Comparison of ENCODE assay signal across 1 cellular context in the genomic region with DNA sequence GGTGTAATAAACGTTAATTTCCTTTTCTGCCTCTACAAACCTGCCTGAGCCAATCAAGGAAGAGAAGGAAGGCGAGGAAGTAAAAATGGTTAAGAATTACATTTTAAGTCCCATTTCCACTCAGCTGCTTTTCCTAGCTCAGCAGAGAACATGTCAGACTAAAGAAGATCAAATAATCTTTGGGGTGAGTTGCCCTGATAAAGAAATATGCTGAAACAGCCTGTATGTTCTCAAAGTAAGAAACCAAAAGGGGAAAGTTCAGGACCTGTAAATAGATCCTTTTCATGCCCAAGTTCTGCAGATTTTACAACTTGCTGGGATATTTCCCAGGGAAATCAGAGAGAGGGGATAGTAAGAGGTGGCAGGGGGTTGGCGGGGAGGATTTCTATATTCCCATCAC.
TF ChIP-seq lines count a peak whose summit lies in the region.

No MANE protein-coding gene starts in this region.

TF ChIP-seq in H1, 55 proteins besides CTCF, POLR2A, EP300 and RAD21:
- no peak for TF ChIP-seq SIX5 (IDR thresholded peaks at IDR 0.05; ENCODE audit: low read depth, low read length)
- no peak for TF ChIP-seq HDAC2 (IDR thresholded peaks at IDR 0.05; ENCODE audit: borderline replicate concordance in 1 of 2, low read depth in 2 of 2, low read length in 2 of 2)
- TF ChIP-seq, protein P1, sequence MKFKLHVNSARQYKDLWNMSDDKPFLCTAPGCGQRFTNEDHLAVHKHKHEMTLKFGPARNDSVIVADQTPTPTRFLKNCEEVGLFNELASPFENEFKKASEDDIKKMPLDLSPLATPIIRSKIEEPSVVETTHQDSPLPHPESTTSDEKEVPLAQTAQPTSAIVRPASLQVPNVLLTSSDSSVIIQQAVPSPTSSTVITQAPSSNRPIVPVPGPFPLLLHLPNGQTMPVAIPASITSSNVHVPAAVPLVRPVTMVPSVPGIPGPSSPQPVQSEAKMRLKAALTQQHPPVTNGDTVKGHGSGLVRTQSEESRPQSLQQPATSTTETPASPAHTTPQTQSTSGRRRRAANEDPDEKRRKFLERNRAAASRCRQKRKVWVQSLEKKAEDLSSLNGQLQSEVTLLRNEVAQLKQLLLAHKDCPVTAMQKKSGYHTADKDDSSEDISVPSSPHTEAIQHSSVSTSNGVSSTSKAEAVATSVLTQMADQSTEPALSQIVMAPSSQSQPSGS (IDR thresholded peaks at IDR 0.05; ENCODE audit: low read length), result no peak
- TF ChIP-seq SUZ12 (IDR thresholded peaks at IDR 0.05; ENCODE audit: low read length), result no peak
- TF ChIP-seq EGR1 (IDR thresholded peaks at IDR 0.05; ENCODE audit: borderline replicate concordance, low read depth, low read length), result no peak
- no peak for TF ChIP-seq CTBP2 (IDR thresholded peaks at IDR 0.05; ENCODE audit: borderline replicate concordance, insufficient read depth, insufficient read length, low read length)
- TF ChIP-seq, protein P2, sequence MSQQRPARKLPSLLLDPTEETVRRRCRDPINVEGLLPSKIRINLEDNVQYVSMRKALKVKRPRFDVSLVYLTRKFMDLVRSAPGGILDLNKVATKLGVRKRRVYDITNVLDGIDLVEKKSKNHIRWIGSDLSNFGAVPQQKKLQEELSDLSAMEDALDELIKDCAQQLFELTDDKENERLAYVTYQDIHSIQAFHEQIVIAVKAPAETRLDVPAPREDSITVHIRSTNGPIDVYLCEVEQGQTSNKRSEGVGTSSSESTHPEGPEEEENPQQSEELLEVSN (IDR thresholded peaks at IDR 0.05), result no peak
- TF ChIP-seq SP2 (IDR thresholded peaks at IDR 0.05; ENCODE audit: low read length), result no peak
- no peak for TF ChIP-seq BRCA1 (IDR thresholded peaks at IDR 0.05; ENCODE audit: low read depth, low read length)
- TF ChIP-seq MAFK (IDR thresholded peaks at IDR 0.05; ENCODE audit: low read depth, low read length), result no peak
- TF ChIP-seq RNF2 (IDR thresholded peaks at IDR 0.05; ENCODE audit: borderline replicate concordance, low read depth, low read length, missing control alignments, poor library complexity, severe bottlenecking), result no peak
- no peak for TF ChIP-seq KDM4A (IDR thresholded peaks at IDR 0.05; ENCODE audit: low read depth, low read length, severe bottlenecking)
